In genomic region chr20:19783966-19784401, GRCh38 we compare ENCODE assay signal across 2 cellular contexts.
A peak's percentile ranks its signal among the peaks of the same experiment; 100 is the strongest.
TF ChIP-seq lines count a peak whose summit lies in the region.

No MANE protein-coding gene starts in this region.

TF ChIP-seq in A549, 52 proteins besides CTCF, POLR2A, EP300 and RAD21 (continued from another document):
- TF ChIP-seq MAX (IDR thresholded peaks at IDR 0.05) (peak; percentile 95), PHF8 (IDR thresholded peaks at IDR 0.05; ENCODE audit: borderline replicate concordance, low read depth) (no peak), EHMT2 (IDR thresholded peaks at IDR 0.05; ENCODE audit: low read depth) (no peak), SMC3 (IDR thresholded peaks at IDR 0.05) (no peak), HES2 (IDR thresholded peaks at IDR 0.05) (no peak), NR3C1 (IDR thresholded peaks at IDR 0.05) (no peak), TP53 (CRISPR knock-in tag; IDR thresholded peaks at IDR 0.05) (no peak), HOXB13 (CRISPR knock-in tag; IDR thresholded peaks at IDR 0.05; ENCODE audit: low read depth) (no peak), ATOH8 (CRISPR knock-in tag; IDR thresholded peaks at IDR 0.05; ENCODE audit: low read depth) (0 out of 2 replicates have a peak, but pooled peaks have one; percentile 53), RNF2 (IDR thresholded peaks at IDR 0.05; ENCODE audit: borderline replicate concordance, low read depth) (no peak), E2F6 (IDR thresholded peaks at IDR 0.05; ENCODE audit: borderline replicate concordance, low read depth) (peak; percentile 86; the same call in 1 of the 2 replicates), KDM1A (IDR thresholded peaks at IDR 0.05; ENCODE audit: low read depth) (no peak), GATA3 (IDR thresholded peaks at IDR 0.05; ENCODE audit: borderline replicate concordance) (peak; percentile 87), CBX2 (IDR thresholded peaks at IDR 0.05; ENCODE audit: borderline replicate concordance, low read depth) (no peak), FOSB (CRISPR knock-in tag; IDR thresholded peaks at IDR 0.05) (no peak), USF2 (IDR thresholded peaks at IDR 0.05) (no peak), KDM5A (IDR thresholded peaks at IDR 0.05) (no peak), JUN (IDR thresholded peaks at IDR 0.05) (no peak), NPAS2 (CRISPR knock-in tag; IDR thresholded peaks at IDR 0.05; ENCODE audit: borderline replicate concordance) (no peak), ZC3H11A (IDR thresholded peaks at IDR 0.05) (no peak), FOSL2 (IDR thresholded peaks at IDR 0.05) (no peak), FOSL2 (CRISPR knock-in tag; IDR thresholded peaks at IDR 0.05) (0 out of 2 replicates have a peak, but pooled peaks have one; percentile 1), NFE2L2 (conservative IDR thresholded peaks at IDR 0.05; ENCODE audit: low read length) (no peak)

TF ChIP-seq in HepG2, 621 proteins besides CTCF, POLR2A, EP300 and RAD21 (continued from another document):
- TF ChIP-seq ZNF318 (CRISPR knock-in tag; IDR thresholded peaks at IDR 0.05) (no peak), TARDBP (CRISPR knock-in tag; IDR thresholded peaks at IDR 0.05) (no peak), CBFB (CRISPR knock-in tag; IDR thresholded peaks at IDR 0.05) (no peak)
